23 cellular contexts compared by ENCODE assay signal in the genomic region with DNA sequence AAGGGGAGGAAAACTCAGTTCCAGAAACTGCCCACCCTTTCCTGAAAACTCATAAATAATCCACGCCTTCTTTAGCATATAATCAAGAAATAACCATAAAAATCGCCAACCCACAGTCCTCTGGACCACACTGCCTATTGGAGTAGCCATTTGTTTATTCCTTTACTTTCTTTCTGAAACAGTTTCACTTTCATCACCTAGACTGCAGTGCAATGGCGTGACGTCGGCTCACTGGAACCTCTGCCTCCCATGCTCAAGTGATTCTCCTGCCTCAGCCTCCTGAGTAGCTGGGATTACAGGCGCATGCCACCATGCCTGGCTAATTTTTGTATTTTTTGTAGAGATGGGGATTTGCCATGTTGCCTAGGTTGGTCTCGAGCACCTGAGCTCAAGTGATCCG.
"Had no signal": no experiment of that assay in that cellular context is flagged by ENCODE, and none has a peak within 500 bp of the region (broad histone marks: within the 10 kb centered on the region; RNA-seq: fewer than 3 reads in every experiment).

No MANE protein-coding gene starts in this region.

- H3K4me3 ChIP-seq: gastroesophageal sphincter, heart left ventricle, thyroid gland, uterus had no signal

- H3K27ac ChIP-seq: brain microvascular endothelial cell, gastroesophageal sphincter, heart left ventricle, thyroid gland, uterus had no signal

- H3K9me3 Mint-ChIP-seq: central memory CD8-positive, alpha-beta T cell; nephron; T-cell had no signal

- H3K27me3 ChIP-seq: brain microvascular endothelial cell, gastroesophageal sphincter, heart left ventricle, thyroid gland, uterus had no signal

- DNase-seq: activated CD4-positive, alpha-beta T cell treated with anti-CD3 and anti-CD28 coated beads, Interleukin-2, amount 50 U/mL, for 1 hour; activated CD8-positive, alpha-beta memory T cell treated with anti-CD3 and anti-CD28 coated beads for 24 hours; activated effector memory CD4-positive, alpha-beta T cell treated with anti-CD3 and anti-CD28 coated beads, Interleukin-2, amount 50 U/mL, for 16 hours; activated naive CD4-positive, alpha-beta T cell treated with anti-CD3 and anti-CD28 coated beads, Interleukin-2, amount 50 U/mL, for 16 hours; activated T-cell treated with anti-CD3 and anti-CD28 coated beads, Interleukin-2, amount 50 U/mL, for 48 hours; aorta; brain microvascular endothelial cell; cortex of kidney; effector CD4-positive, alpha-beta T cell; mesendoderm; stimulated activated CD4-positive, alpha-beta T cell treated with anti-CD3 and anti-CD28 coated beads, Interleukin-4, amount 100 ng/mL, for 4 hours; stimulated activated naive CD4-positive, alpha-beta T cell treated with Interleukin-2 at 50 U/mL for 16 hours; T-cell; T1000; thyroid gland had no signal

- H3K4me1 ChIP-seq: gastroesophageal sphincter, thyroid gland, uterus had no signal

- H3K36me3 Mint-ChIP-seq: T-cell had no signal

- H3K4me3 Mint-ChIP-seq: central memory CD8-positive, alpha-beta T cell; nephron; T-cell had no signal

- ATAC-seq: activated CD4-positive, CD25-positive, alpha-beta regulatory T cell treated with anti-CD3 and anti-CD28 coated beads, Interleukin-2, amount 50 U/mL, for 24 hours; esophagus mucosa; gastroesophageal sphincter; heart left ventricle; sciatic nerve; T-cell had no signal

- H3K4me1 Mint-ChIP-seq: central memory CD8-positive, alpha-beta T cell; T-cell had no signal

- H3K9me3 ChIP-seq: gastroesophageal sphincter, heart left ventricle, thyroid gland, uterus had no signal

- H3K27ac Mint-ChIP-seq: nephron, T-cell had no signal

- H3K36me3 ChIP-seq: brain microvascular endothelial cell, gastroesophageal sphincter, heart left ventricle, thyroid gland, uterus had no signal
